8 cellular contexts compared by ENCODE assay signal in genomic region chr16:84925092-84925772, GRCh38.
A peak's percentile ranks its signal among the peaks of the same experiment; 100 is the strongest.
DNase-seq lines count a peak whose midpoint lies in the region; ATAC-seq lines count a peak whose summit lies in the region.

No MANE protein-coding gene starts in this region.

- H3K4me3 ChIP-seq in Jurkat, Clone E6-1 (ENCODE audit: low read length), result no peak overlapping the region

- ATAC-seq in GM21515 (IDR thresholded peaks at IDR 0.05; ENCODE audit: unreplicated experiment) (no peak), GM18867 (IDR thresholded peaks at IDR 0.05; ENCODE audit: unreplicated experiment) (no peak)

- peak; percentile 8 for DNase-seq in COLO829 (ENCODE audit: low spot score)
- peak; percentile 29 for DNase-seq in Jurkat, Clone E6-1 (ENCODE audit: low read depth, low spot score)
- DNase-seq in activated CD4-positive, CD25-positive, alpha-beta regulatory T cell (lab: John Stamatoyannopoulos, UW), result peak; percentile 25 to 58 (median 30)
- DNase-seq in central memory CD4-positive, alpha-beta T cell, result peak; percentile 45
- DNase-seq in lung microvascular endothelial cell (ENCODE audit: low read depth in 2 of 2), result peak; percentile 23 to 68
- DNase-seq in stimulated activated CD8-positive, alpha-beta memory T cell treated with anti-CD3 and anti-CD28 coated beads, Interleukin-4, amount 100 ng/mL, for 1 hour (ENCODE audit: low read depth in 2 of 2, low spot score in 1 of 2), result peak; percentile 36 to 48
